ENCODE assay signal across 8 cellular contexts in the genomic region with DNA sequence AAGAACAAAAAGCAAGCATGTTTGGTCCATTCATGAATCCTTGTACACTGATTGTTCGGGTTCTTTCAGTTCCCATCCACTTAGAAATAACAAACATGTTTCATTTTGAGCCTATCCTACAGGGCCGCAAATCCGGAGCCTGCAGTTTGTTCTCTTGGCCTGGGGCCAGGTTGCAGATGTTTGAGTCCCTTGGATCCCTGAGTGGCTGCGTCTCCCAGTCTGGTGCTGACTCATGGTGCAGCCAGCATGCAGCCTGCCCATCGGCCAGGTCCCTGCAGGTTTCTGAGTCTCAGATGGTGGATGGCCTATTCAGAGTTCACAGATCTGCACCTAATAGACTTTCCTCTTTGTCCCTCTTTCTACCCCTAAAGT. TPM values are rescaled to one million over a fixed set of nuclear protein-coding genes. Genes with fewer than 3 reads are reported as not detected.
DNase-seq lines count a peak whose midpoint lies in the region; ATAC-seq and TF ChIP-seq lines count a peak whose summit lies in the region.

No MANE protein-coding gene starts in this region.

- no peaks in the 10 kb centered on the region for H3K27me3 Mint-ChIP-seq in T-cell

- peaks cover 36 to 38% (median 36%) of the 10 kb centered on the region in 3 donors for H3K4me1 Mint-ChIP-seq in T-cell

- H3K9ac ChIP-seq in skeletal muscle satellite cell (ENCODE audit: low read depth, low read length), result peak overlapping the region; percentile 50

- no peak overlapping the region for H3K27ac Mint-ChIP-seq in T-cell

- H3K27ac ChIP-seq in Peyer's patch, result peak overlapping the region in 2 of 4 donors; percentile 5 to 41

- CTCF ChIA-PET in T-cell (lab: Charles Lee), result interaction anchor here in 1 of 2 donors (0.7 kb wide), 1 partner anchor 807 kb away, joined by 10 read pairs; no protein-coding TSS in a partner anchor

- H3K4me3 ChIP-seq in Peyer's patch (no peak overlapping the region), fibroblast of villous mesenchyme (ENCODE audit: low read depth, low read length) (no peak overlapping the region), skeletal muscle satellite cell (ENCODE audit: low read length) (no peak overlapping the region)

- no peaks in the 10 kb centered on the region for H3K27me3 ChIP-seq in Peyer's patch
- H3K27me3 ChIP-seq in skeletal muscle satellite cell (ENCODE audit: control insufficient read depth, insufficient read depth, low read length), result no peaks in the 10 kb centered on the region

- no peaks in the 10 kb centered on the region for H3K9me3 Mint-ChIP-seq in T-cell

- no peaks in the 10 kb centered on the region for H3K36me3 ChIP-seq in Peyer's patch
- H3K36me3 ChIP-seq in skeletal muscle satellite cell (ENCODE audit: insufficient read depth, low read length), result no peaks in the 10 kb centered on the region

- no peaks in the 10 kb centered on the region for H3K36me3 Mint-ChIP-seq in T-cell

- no peak for TF ChIP-seq POLR2A in Peyer's patch (IDR thresholded peaks at IDR 0.05)

- DNase-seq in HS-27A (ENCODE audit: low read depth), result peak; percentile 77
- peak in 2 of 3 donors; percentile 55 to 69 for DNase-seq in Peyer's patch
- peak; percentile 93 for DNase-seq in fibroblast of villous mesenchyme (ENCODE audit: low read depth)
- DNase-seq in T-cell, result no peak
- DNase-seq in cerebellum (ENCODE audit: low spot score), result no peak
- DNase-seq in activated CD4-positive, CD25-positive, alpha-beta regulatory T cell treated with anti-CD3 and anti-CD28 coated beads, Interleukin-2, amount 50 U/mL, for 72 hours, result no peak

- H3K4me3 Mint-ChIP-seq in T-cell, result no peak overlapping the region

- H3K4me1 ChIP-seq in Peyer's patch, result peaks cover 0 to 43% (median 0%) of the 10 kb centered on the region in 4 donors
- peaks cover 26% of the 10 kb centered on the region for H3K4me1 ChIP-seq in skeletal muscle satellite cell (ENCODE audit: control insufficient read depth, insufficient read depth, low read length)

- H3K4me2 ChIP-seq in skeletal muscle satellite cell (ENCODE audit: low read length), result peak overlapping the region; percentile 66

- ATAC-seq in T-cell (replicated peaks in 1 of 4) (no peak), HG03354 (IDR thresholded peaks at IDR 0.05; ENCODE audit: poor library complexity, severe bottlenecking, unreplicated experiment) (no peak)

- POLR2A ChIA-PET in T-cell (lab: Charles Lee), result no interaction called here

- TF ChIP-seq CTCF in Peyer's patch (IDR thresholded peaks at IDR 0.05) (no peak), fibroblast of villous mesenchyme (IDR thresholded peaks at IDR 0.05; ENCODE audit: insufficient read depth, low read depth, low read length) (no peak)

- H3K9me3 ChIP-seq in Peyer's patch, result no peaks in the 10 kb centered on the region
- no peaks in the 10 kb centered on the region for H3K9me3 ChIP-seq in skeletal muscle satellite cell (replicated peaks; ENCODE audit: low read length)

RNA-seq across cellular contexts. Expression of a gene that starts 1.9 kb away (rescaled TPM):
- 100 to 1,000 TPM; 386 to 531 (median 472) TPM for total RNA-seq in Peyer's patch
- total RNA-seq in fibroblast of villous mesenchyme, result 336 and 518 TPM in 2 replicates
- 433 and 610 TPM in 2 replicates for total RNA-seq in skeletal muscle satellite cell (2012; rRNA removed)
- 100 to 1,000 TPM; 271 to 310 (median 279) TPM for total RNA-seq in T-cell
- total RNA-seq in cerebellum, result 595 TPM

Comparison
In these comparisons a context has a peak if more than half of its experiments do, and no peak if none do; other contexts are left out.
1. DNase-seq: peak in HS-27A (single experiment), Peyer's patch (2 of 3) and fibroblast of villous mesenchyme (single experiment); none in T-cell (0 of 34), cerebellum (single experiment) and activated CD4-positive, CD25-positive, alpha-beta regulatory T cell treated with anti-CD3 and anti-CD28 coated beads, Interleukin-2, amount 50 U/mL, for 72 hours (single experiment).